In genomic region chr20:62933966-62934365, GRCh38 we compare ENCODE assay signal across 17 cellular contexts. TPM values are rescaled to one million over a fixed set of nuclear protein-coding genes. Genes with fewer than 3 reads are reported as not detected.
DNase-seq lines count a peak whose midpoint lies in the region; TF ChIP-seq lines count a peak whose summit lies in the region.
"Had no signal": no experiment of that assay in that cellular context is flagged by ENCODE, and none has a peak within 500 bp of the region (broad histone marks: within the 10 kb centered on the region; RNA-seq: fewer than 3 reads in every experiment).

No MANE protein-coding gene starts in this region.

- no peak overlapping the region for H4K91ac ChIP-seq in H9 (ENCODE audit: insufficient read length, low read depth, low read length)

- no peak overlapping the region for H3K27ac ChIP-seq in H9 (ENCODE audit: insufficient read length, low read depth, low read length)
- no peak overlapping the region for H3K27ac ChIP-seq in OCI-LY7 (ENCODE audit: low read depth, low read length, poor library complexity, severe bottlenecking)
- no peak overlapping the region for H3K27ac ChIP-seq in endodermal cell (ENCODE audit: low read depth, low read length)
- peak overlapping the region; percentile 9 for H3K27ac ChIP-seq in thymus (ENCODE audit: low read depth)
- H3K27ac ChIP-seq: KMS-11 had no signal

- TF ChIP-seq CTCF in H9 (conservative IDR thresholded peaks at IDR 0.05) (no peak), OCI-LY7 (conservative IDR thresholded peaks at IDR 0.05; ENCODE audit: low read length) (no peak), endodermal cell (conservative IDR thresholded peaks at IDR 0.05) (no peak)

- no peak overlapping the region for H3K23ac ChIP-seq in H9 (ENCODE audit: insufficient read length, low read depth, low read length)

- H3K4me1 Mint-ChIP-seq in H9: peaks cover 33 to 38% of the 10 kb centered on the region in 2 experiments
- peaks cover 12% of the 10 kb centered on the region for H3K4me1 Mint-ChIP-seq in endodermal cell

- intact Hi-C loops in OCI-LY7 (cut with micrococcal nuclease; ENCODE audit: unreplicated experiment): no loop called here

- no peak overlapping the region for H4K8ac ChIP-seq in H9 (replicated peaks; ENCODE audit: insufficient read length, low read depth, low read length)

- H3K79me1 ChIP-seq in H9 (ENCODE audit: insufficient read depth, low read depth, low read length, poor library complexity, severe bottlenecking): no peaks in the 10 kb centered on the region

- CTCF ChIA-PET in OCI-LY7 (lab: Charles Lee; ENCODE audit: unreplicated experiment): no interaction called here

- no peak overlapping the region for H2BK20ac ChIP-seq in H9 (ENCODE audit: low read depth, low read length, poor library complexity, severe bottlenecking)

- H3K4me3 ChIP-seq in OCI-LY7 (ENCODE audit: low read depth, low read length, poor library complexity, severe bottlenecking) (no peak overlapping the region), endodermal cell (ENCODE audit: low read length) (no peak overlapping the region), thymus (ENCODE audit: low read length) (no peak overlapping the region)

- H3K36me3 Mint-ChIP-seq in H9 (ENCODE audit: insufficient read depth in 1 of 3, low read depth in 3 of 3): peaks cover 7 to 19% (median 8%) of the 10 kb centered on the region in 3 experiments
- peaks cover 10% of the 10 kb centered on the region for H3K36me3 Mint-ChIP-seq in endodermal cell (ENCODE audit: low read depth)

- H2BK120ac ChIP-seq in H9 (ENCODE audit: low read depth, low read length, poor library complexity, severe bottlenecking): no peak overlapping the region

- no CpG with 5 or more reads among the region's 3 CpGs for WGBS in H9 (ENCODE audit: extremely low coverage, insufficient read length, low lambda C conversion rate)
- WGBS in endodermal cell (ENCODE audit: insufficient coverage in 1 of 2, insufficient read length in 1 of 2), 2 experiments: 90 to 100% methylated on average over 2 to 3 of the region's 3 CpGs
- WGBS in thymus: 55% methylated on average over 3 of the region's 3 CpGs

- peaks cover 60% of the 10 kb centered on the region for H3K36me3 ChIP-seq in OCI-LY7 (ENCODE audit: insufficient read depth, low read length)
- H3K36me3 ChIP-seq in endodermal cell (ENCODE audit: control insufficient read depth, insufficient read depth, low read length): peaks cover 35% of the 10 kb centered on the region
- H3K36me3 ChIP-seq in thymus (ENCODE audit: control insufficient read depth, insufficient read depth): peaks cover 21% of the 10 kb centered on the region

- H2AFZ ChIP-seq in H9 (ENCODE audit: low read length) (no peak overlapping the region), OCI-LY7 (ENCODE audit: low read length) (no peak overlapping the region)

- no peak overlapping the region for H3K4ac ChIP-seq in H9 (ENCODE audit: low read depth, low read length)

- no peak overlapping the region for H3K56ac ChIP-seq in H9 (ENCODE audit: insufficient read length, low read depth, low read length)

- no peak overlapping the region for H3K4me3 Mint-ChIP-seq in H9
- no peak overlapping the region for H3K4me3 Mint-ChIP-seq in endodermal cell
- H3K4me3 Mint-ChIP-seq: CD14-positive monocyte had no signal

- peaks cover 73% of the 10 kb centered on the region for H3K79me2 ChIP-seq in H9 (ENCODE audit: insufficient read depth, low read length)
- peaks cover 92% of the 10 kb centered on the region for H3K79me2 ChIP-seq in OCI-LY7 (ENCODE audit: insufficient read depth, low read depth, low read length)

- H2AK5ac ChIP-seq in H9 (ENCODE audit: insufficient read length, low read length): no peak overlapping the region

- H4K20me1 ChIP-seq in H9 (ENCODE audit: control insufficient read depth, insufficient read depth, insufficient read length): no peaks in the 10 kb centered on the region
- peaks cover 18% of the 10 kb centered on the region; the same call in 1 of the 2 replicates for H4K20me1 ChIP-seq in OCI-LY7 (ENCODE audit: insufficient read depth, low read length)

- H3K9me3 Mint-ChIP-seq in H9 (no peaks in the 10 kb centered on the region), endodermal cell (no peaks in the 10 kb centered on the region)
- H3K9me3 Mint-ChIP-seq: CD14-positive monocyte had no signal

- H3K4me1 ChIP-seq in H9 (ENCODE audit: insufficient read depth, low read length): peaks cover 17% of the 10 kb centered on the region; the same call in 1 of the 2 replicates
- peaks cover 71% of the 10 kb centered on the region for H3K4me1 ChIP-seq in OCI-LY7 (ENCODE audit: insufficient read depth, low read length, poor library complexity, severe bottlenecking)
- H3K4me1 ChIP-seq in endodermal cell (ENCODE audit: control insufficient read depth, insufficient read depth, low read length): no peaks in the 10 kb centered on the region
- H3K4me1 ChIP-seq in thymus (ENCODE audit: control insufficient read depth, insufficient read depth, low read length): peaks cover 14% of the 10 kb centered on the region

- H2BK5ac ChIP-seq in H9 (ENCODE audit: insufficient read length, low read length): no peak overlapping the region

- DNase-seq in H9 (no peak), OCI-LY7 (ENCODE audit: low spot score) (no peak), endodermal cell (peak; percentile 42), T-helper 1 cell (no peak), NCI-H345 (lab: John Stamatoyannopoulos, UW) (no peak), SHP77 (lab: John Stamatoyannopoulos, UW) (no peak)
- DNase-seq: ACHN, DMS 273 treated with DMSO at 0.1 percent for 48 hours, NCI-H1417 treated with DMSO at 0.1 percent for 48 hours, NCI-H1930, NCI-H226, NCI-H524 treated with DMSO at 0.1 percent for 48 hours, SW 1271 had no signal

- no peak overlapping the region for H3K27ac Mint-ChIP-seq in H9
- H3K27ac Mint-ChIP-seq in endodermal cell: no peak overlapping the region

- no peak overlapping the region for H3K18ac ChIP-seq in H9 (ENCODE audit: insufficient read length, low read depth, low read length)

- H3K9me2 ChIP-seq in OCI-LY7 (ENCODE audit: insufficient read depth, low read length): no peaks in the 10 kb centered on the region

- POLR2A ChIA-PET in OCI-LY7 (lab: Charles Lee): no interaction called here

- no peak overlapping the region for H4K5ac ChIP-seq in H9 (ENCODE audit: insufficient read length, low read depth, low read length)

- H3K23me2 ChIP-seq in H9 (ENCODE audit: insufficient read length, low read depth, low read length, poor library complexity, severe bottlenecking): peaks cover 1% of the 10 kb centered on the region

- H3K14ac ChIP-seq in H9 (ENCODE audit: insufficient read depth, low read length): no peak overlapping the region; the same call in 1 of the 2 replicates

- no peak overlapping the region for H2BK12ac ChIP-seq in H9 (ENCODE audit: insufficient read length, low read depth, low read length)

- peak overlapping the region; percentile 14 for H3K9ac ChIP-seq in H9 (ENCODE audit: extremely low read depth, insufficient read length, low read length)
- H3K9ac ChIP-seq in endodermal cell (ENCODE audit: extremely low read depth, low read length, poor library complexity, severe bottlenecking): no peak overlapping the region
- H3K9ac ChIP-seq: KMS-11 had no signal

- no peaks in the 10 kb centered on the region for H3K9me3 ChIP-seq in H9 (ENCODE audit: control insufficient read depth, low read depth, low read length)
- no peaks in the 10 kb centered on the region for H3K9me3 ChIP-seq in OCI-LY7 (ENCODE audit: low read length)
- H3K9me3 ChIP-seq in endodermal cell (ENCODE audit: control insufficient read depth, low read length): no peaks in the 10 kb centered on the region
- no peaks in the 10 kb centered on the region for H3K9me3 ChIP-seq in thymus (ENCODE audit: control insufficient read depth)

- H3K27me3 Mint-ChIP-seq in H9 (ENCODE audit: low read depth) (peaks cover 2% of the 10 kb centered on the region; the same call in 1 of the 2 replicates), endodermal cell (ENCODE audit: insufficient read depth) (no peaks in the 10 kb centered on the region)

- H3T11ph ChIP-seq in H9 (ENCODE audit: low read length): no peak overlapping the region

- peak overlapping the region; percentile 27 for H3K4me2 ChIP-seq in H9 (ENCODE audit: insufficient read depth, insufficient read length, low read length)
- peak overlapping the region; percentile 12; the same call in 1 of the 2 replicates for H3K4me2 ChIP-seq in OCI-LY7 (ENCODE audit: low read length)
- H3K4me2 ChIP-seq: KMS-11 had no signal

- H3K27me3 ChIP-seq in H9 (ENCODE audit: insufficient read depth, low read length) (no peaks in the 10 kb centered on the region), endodermal cell (ENCODE audit: control insufficient read depth, insufficient read depth, low read length, poor library complexity, severe bottlenecking) (no peaks in the 10 kb centered on the region), thymus (ENCODE audit: control insufficient read depth, insufficient read depth) (no peaks in the 10 kb centered on the region)

- H2BK15ac ChIP-seq in H9 (ENCODE audit: low read depth, low read length): no peak overlapping the region

- no TSS peak for BruUV-seq in OCI-LY7 (replicated peaks; lab: Mats Ljungman, UMichigan)

RNA-seq across cellular contexts. Expression of gene GID8, which starts 4.0 kb away (rescaled TPM):
- 60.9 and 62.9 TPM in 2 replicates for total RNA-seq in H9 (2021)
- total RNA-seq in OCI-LY7 (2014; rRNA removed; shearing (Covaris generic)): 28.7 and 29.2 TPM in 2 replicates
- 46.1 and 47.7 TPM in 2 replicates for total RNA-seq in OCI-LY7 (2022)
- total RNA-seq in endodermal cell: 10 to 100 TPM; 51.5 to 52.1 TPM
- polyA plus RNA-seq in endodermal cell (2013, experiment 1 of 2): 47.3 TPM
- polyA plus RNA-seq in endodermal cell (2013, experiment 2 of 2): 41.8 TPM
- 24.0 TPM for polyA plus RNA-seq in thymus

RNA-seq across cellular contexts. Expression of gene DIDO1, which starts 7.7 kb away (rescaled TPM):
- 85.9 TPM in 2 replicates for total RNA-seq in H9 (2021)
- total RNA-seq in OCI-LY7 (2014; rRNA removed; shearing (Covaris generic)): 65.1 and 69.2 TPM in 2 replicates
- total RNA-seq in OCI-LY7 (2022): 70.6 and 79.0 TPM in 2 replicates
- 10 to 100 TPM; 53.5 to 68.3 TPM for total RNA-seq in endodermal cell
- 47.8 TPM for polyA plus RNA-seq in endodermal cell (2013, experiment 1 of 2)
- polyA plus RNA-seq in endodermal cell (2013, experiment 2 of 2): 43.0 TPM
- polyA plus RNA-seq in thymus: 33.2 TPM

RNA-seq across cellular contexts. Expression of gene SLC17A9, which starts 18.5 kb away (rescaled TPM):
- total RNA-seq in H9 (2021) (19.9 and 20.9 TPM in 2 replicates), OCI-LY7 (2022) (8.1 and 13.2 TPM in 2 replicates), endodermal cell (10 to 100 TPM in 1 of 2 donors, 1 to 10 TPM in 1; 8.9 to 10.2 TPM)
- 1.7 and 2.0 TPM in 2 replicates for total RNA-seq in OCI-LY7 (2014; rRNA removed; shearing (Covaris generic))
- 3.2 TPM for polyA plus RNA-seq in endodermal cell (2013, experiment 1 of 2)
- polyA plus RNA-seq in endodermal cell (2013, experiment 2 of 2): 3.4 TPM
- 10.0 TPM for polyA plus RNA-seq in thymus
- total RNA-seq: M059J had no signal
